In genomic region chr10:2202401-2202800, GRCh38 we compare ENCODE assay signal across 1 cellular context.
TF ChIP-seq lines count a peak whose summit lies in the region.

No MANE protein-coding gene starts in this region.

TF ChIP-seq in GM23338, 12 proteins besides CTCF, POLR2A, EP300 and RAD21 (continued from another document):
- no peak for TF ChIP-seq ZNF462 (CRISPR knock-in tag; IDR thresholded peaks at IDR 0.05)
- TF ChIP-seq, protein P1, sequence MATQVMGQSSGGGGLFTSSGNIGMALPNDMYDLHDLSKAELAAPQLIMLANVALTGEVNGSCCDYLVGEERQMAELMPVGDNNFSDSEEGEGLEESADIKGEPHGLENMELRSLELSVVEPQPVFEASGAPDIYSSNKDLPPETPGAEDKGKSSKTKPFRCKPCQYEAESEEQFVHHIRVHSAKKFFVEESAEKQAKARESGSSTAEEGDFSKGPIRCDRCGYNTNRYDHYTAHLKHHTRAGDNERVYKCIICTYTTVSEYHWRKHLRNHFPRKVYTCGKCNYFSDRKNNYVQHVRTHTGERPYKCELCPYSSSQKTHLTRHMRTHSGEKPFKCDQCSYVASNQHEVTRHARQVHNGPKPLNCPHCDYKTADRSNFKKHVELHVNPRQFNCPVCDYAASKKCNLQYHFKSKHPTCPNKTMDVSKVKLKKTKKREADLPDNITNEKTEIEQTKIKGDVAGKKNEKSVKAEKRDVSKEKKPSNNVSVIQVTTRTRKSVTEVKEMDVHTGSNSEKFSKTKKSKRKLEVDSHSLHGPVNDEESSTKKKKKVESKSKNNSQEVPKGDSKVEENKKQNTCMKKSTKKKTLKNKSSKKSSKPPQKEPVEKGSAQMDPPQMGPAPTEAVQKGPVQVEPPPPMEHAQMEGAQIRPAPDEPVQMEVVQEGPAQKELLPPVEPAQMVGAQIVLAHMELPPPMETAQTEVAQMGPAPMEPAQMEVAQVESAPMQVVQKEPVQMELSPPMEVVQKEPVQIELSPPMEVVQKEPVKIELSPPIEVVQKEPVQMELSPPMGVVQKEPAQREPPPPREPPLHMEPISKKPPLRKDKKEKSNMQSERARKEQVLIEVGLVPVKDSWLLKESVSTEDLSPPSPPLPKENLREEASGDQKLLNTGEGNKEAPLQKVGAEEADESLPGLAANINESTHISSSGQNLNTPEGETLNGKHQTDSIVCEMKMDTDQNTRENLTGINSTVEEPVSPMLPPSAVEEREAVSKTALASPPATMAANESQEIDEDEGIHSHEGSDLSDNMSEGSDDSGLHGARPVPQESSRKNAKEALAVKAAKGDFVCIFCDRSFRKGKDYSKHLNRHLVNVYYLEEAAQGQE (IDR thresholded peaks at IDR 0.05; ENCODE audit: unreplicated experiment) = no peak
- no peak for TF ChIP-seq ZNF331 (CRISPR knock-in tag; IDR thresholded peaks at IDR 0.05; ENCODE audit: low read depth)
- TF ChIP-seq ETS1 (IDR thresholded peaks at IDR 0.05) = no peak
